Comparison of ENCODE assay signal across 1 cellular context in genomic region chr15:40793216-40793989, GRCh38.
A peak's percentile ranks its signal among the peaks of the same experiment; 100 is the strongest.
TF ChIP-seq lines count a peak whose summit lies in the region.

No MANE protein-coding gene starts in this region.

TF ChIP-seq in K562, 482 proteins besides CTCF, POLR2A, EP300 and RAD21:
- TF ChIP-seq IRF9 (tag; IDR thresholded peaks at IDR 0.05) (no peak), STAT5A (IDR thresholded peaks at IDR 0.05; ENCODE audit: borderline replicate concordance, low read length) (no peak), FOSL1 (tag; conservative IDR thresholded peaks at IDR 0.05) (0 out of 2 replicates have a peak, but pooled peaks have one; percentile 25), ZFP30 (CRISPR knock-in tag; IDR thresholded peaks at IDR 0.05; ENCODE audit: borderline replicate concordance) (no peak), U2AF1 (optimal IDR thresholded peaks at IDR 0.05; ENCODE audit: low read depth, low read length) (no peak), MAFG (tag; conservative IDR thresholded peaks at IDR 0.05) (peak; percentile 78), NFIX (CRISPR knock-in tag; IDR thresholded peaks at IDR 0.05; ENCODE audit: low read depth) (no peak), MCM5 (IDR thresholded peaks at IDR 0.05; ENCODE audit: low read depth) (no peak), ZBTB34 (CRISPR knock-in tag; IDR thresholded peaks at IDR 0.05) (no peak), SMAD1 (IDR thresholded peaks at IDR 0.05; ENCODE audit: low read depth, low read length, partially characterized antibody) (no peak), EHMT2 (IDR thresholded peaks at IDR 0.05) (no peak), RFX5 (IDR thresholded peaks at IDR 0.05; ENCODE audit: low read depth, low read length) (no peak), ZNF778 (CRISPR knock-in tag; IDR thresholded peaks at IDR 0.05) (no peak), ZNF3 (CRISPR knock-in tag; IDR thresholded peaks at IDR 0.05) (no peak), C11orf30 (IDR thresholded peaks at IDR 0.05; ENCODE audit: low read depth) (peak; percentile 62), HDAC8 (tag; IDR thresholded peaks at IDR 0.05) (no peak), SREBF2 (CRISPR knock-in tag; IDR thresholded peaks at IDR 0.05) (no peak), CEBPZ (IDR thresholded peaks at IDR 0.05; ENCODE audit: borderline replicate concordance, low read depth, low read length) (no peak), ZC3H8 (IDR thresholded peaks at IDR 0.05) (no peak), FOS (IDR thresholded peaks at IDR 0.05; ENCODE audit: extremely low read depth, insufficient read length) (no peak), HMGN3 (IDR thresholded peaks at IDR 0.05; ENCODE audit: borderline replicate concordance, extremely low read depth, insufficient read length, low read depth, low read length) (no peak), GTF2F1 (IDR thresholded peaks at IDR 0.05; ENCODE audit: low read depth, low read length) (no peak), NFIC (IDR thresholded peaks at IDR 0.05) (peak; percentile 85), NFE2L1 (tag; IDR thresholded peaks at IDR 0.05; ENCODE audit: borderline replicate concordance, low read depth) (peak; percentile 48; the same call in 1 of the 2 replicates), JUND (IDR thresholded peaks at IDR 0.05; ENCODE audit: borderline replicate concordance, low read depth, low read length) (no peak), JUND (tag; IDR thresholded peaks at IDR 0.05; ENCODE audit: borderline replicate concordance, low read depth, low read length) (0 out of 3 replicates have a peak, but pooled peaks have one; percentile 13), MAFK (IDR thresholded peaks at IDR 0.05; ENCODE audit: low read length) (peak; percentile 51), HIVEP1 (CRISPR knock-in tag; IDR thresholded peaks at IDR 0.05) (no peak), SMARCE1 (IDR thresholded peaks at IDR 0.05) (no peak), RFX7 (CRISPR knock-in tag; IDR thresholded peaks at IDR 0.05) (no peak), NFATC3 (IDR thresholded peaks at IDR 0.05) (no peak), ZNF277 (CRISPR knock-in tag; IDR thresholded peaks at IDR 0.05; ENCODE audit: borderline replicate concordance) (no peak), MAFF (IDR thresholded peaks at IDR 0.05; ENCODE audit: low read length) (peak; percentile 70; the same call in 1 of the 2 replicates), GATA2 (CRISPR knock-in tag; IDR thresholded peaks at IDR 0.05) (no peak), GABPB2 (CRISPR knock-in tag; conservative IDR thresholded peaks at IDR 0.05) (no peak), ZNF764 (CRISPR knock-in tag; IDR thresholded peaks at IDR 0.05; ENCODE audit: low read depth) (no peak), MYBL2 (IDR thresholded peaks at IDR 0.05; ENCODE audit: low read depth) (no peak), MYBL2 (CRISPR knock-in tag; IDR thresholded peaks at IDR 0.05; ENCODE audit: borderline replicate concordance) (no peak), ILK (tag; IDR thresholded peaks at IDR 0.05; ENCODE audit: borderline replicate concordance, low read depth) (no peak), TFE3 (CRISPR knock-in tag; IDR thresholded peaks at IDR 0.05) (no peak), ZNF184 (CRISPR knock-in tag; IDR thresholded peaks at IDR 0.05) (no peak), BDP1 (IDR thresholded peaks at IDR 0.05; ENCODE audit: insufficient read depth, insufficient read length) (no peak), PRPF4 (IDR thresholded peaks at IDR 0.05; ENCODE audit: insufficient read depth, low read depth, low read length, poor library complexity, severe bottlenecking) (no peak), NFE2 (IDR thresholded peaks at IDR 0.05; ENCODE audit: low read depth) (peak; percentile 82), NR4A1 (CRISPR knock-in tag; IDR thresholded peaks at IDR 0.05) (no peak), NR4A1 (tag; IDR thresholded peaks at IDR 0.05) (no peak), ZNF165 (CRISPR knock-in tag; IDR thresholded peaks at IDR 0.05; ENCODE audit: borderline replicate concordance) (no peak), ZNF121 (CRISPR knock-in tag; conservative IDR thresholded peaks at IDR 0.05) (no peak), CREM (IDR thresholded peaks at IDR 0.05; ENCODE audit: low read depth) (peak; percentile 55; the same call in 1 of the 2 replicates), COPS2 (conservative IDR thresholded peaks at IDR 0.05) (no peak), RBM17 (IDR thresholded peaks at IDR 0.05; ENCODE audit: borderline replicate concordance, low read depth, low read length) (no peak), ZNF316 (IDR thresholded peaks at IDR 0.05) (peak; percentile 79)
- TF ChIP-seq, protein P1, sequence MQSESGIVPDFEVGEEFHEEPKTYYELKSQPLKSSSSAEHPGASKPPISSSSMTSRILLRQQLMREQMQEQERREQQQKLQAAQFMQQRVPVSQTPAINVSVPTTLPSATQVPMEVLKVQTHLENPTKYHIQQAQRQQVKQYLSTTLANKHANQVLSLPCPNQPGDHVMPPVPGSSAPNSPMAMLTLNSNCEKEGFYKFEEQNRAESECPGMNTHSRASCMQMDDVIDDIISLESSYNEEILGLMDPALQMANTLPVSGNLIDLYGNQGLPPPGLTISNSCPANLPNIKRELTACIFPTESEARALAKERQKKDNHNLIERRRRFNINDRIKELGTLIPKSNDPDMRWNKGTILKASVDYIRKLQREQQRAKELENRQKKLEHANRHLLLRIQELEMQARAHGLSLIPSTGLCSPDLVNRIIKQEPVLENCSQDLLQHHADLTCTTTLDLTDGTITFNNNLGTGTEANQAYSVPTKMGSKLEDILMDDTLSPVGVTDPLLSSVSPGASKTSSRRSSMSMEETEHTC (IDR thresholded peaks at IDR 0.05): no peak
- TF ChIP-seq, protein P2, sequence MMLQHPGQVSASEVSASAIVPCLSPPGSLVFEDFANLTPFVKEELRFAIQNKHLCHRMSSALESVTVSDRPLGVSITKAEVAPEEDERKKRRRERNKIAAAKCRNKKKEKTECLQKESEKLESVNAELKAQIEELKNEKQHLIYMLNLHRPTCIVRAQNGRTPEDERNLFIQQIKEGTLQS (IDR thresholded peaks at IDR 0.05): peak; percentile 22; the same call in 1 of the 2 replicates
- TF ChIP-seq, protein P2 (CRISPR knock-in tag; conservative IDR thresholded peaks at IDR 0.05): no peak
- TF ChIP-seq, protein P3, sequence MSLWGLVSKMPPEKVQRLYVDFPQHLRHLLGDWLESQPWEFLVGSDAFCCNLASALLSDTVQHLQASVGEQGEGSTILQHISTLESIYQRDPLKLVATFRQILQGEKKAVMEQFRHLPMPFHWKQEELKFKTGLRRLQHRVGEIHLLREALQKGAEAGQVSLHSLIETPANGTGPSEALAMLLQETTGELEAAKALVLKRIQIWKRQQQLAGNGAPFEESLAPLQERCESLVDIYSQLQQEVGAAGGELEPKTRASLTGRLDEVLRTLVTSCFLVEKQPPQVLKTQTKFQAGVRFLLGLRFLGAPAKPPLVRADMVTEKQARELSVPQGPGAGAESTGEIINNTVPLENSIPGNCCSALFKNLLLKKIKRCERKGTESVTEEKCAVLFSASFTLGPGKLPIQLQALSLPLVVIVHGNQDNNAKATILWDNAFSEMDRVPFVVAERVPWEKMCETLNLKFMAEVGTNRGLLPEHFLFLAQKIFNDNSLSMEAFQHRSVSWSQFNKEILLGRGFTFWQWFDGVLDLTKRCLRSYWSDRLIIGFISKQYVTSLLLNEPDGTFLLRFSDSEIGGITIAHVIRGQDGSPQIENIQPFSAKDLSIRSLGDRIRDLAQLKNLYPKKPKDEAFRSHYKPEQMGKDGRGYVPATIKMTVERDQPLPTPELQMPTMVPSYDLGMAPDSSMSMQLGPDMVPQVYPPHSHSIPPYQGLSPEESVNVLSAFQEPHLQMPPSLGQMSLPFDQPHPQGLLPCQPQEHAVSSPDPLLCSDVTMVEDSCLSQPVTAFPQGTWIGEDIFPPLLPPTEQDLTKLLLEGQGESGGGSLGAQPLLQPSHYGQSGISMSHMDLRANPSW (CRISPR knock-in tag; IDR thresholded peaks at IDR 0.05): no peak
- TF ChIP-seq, protein P4, sequence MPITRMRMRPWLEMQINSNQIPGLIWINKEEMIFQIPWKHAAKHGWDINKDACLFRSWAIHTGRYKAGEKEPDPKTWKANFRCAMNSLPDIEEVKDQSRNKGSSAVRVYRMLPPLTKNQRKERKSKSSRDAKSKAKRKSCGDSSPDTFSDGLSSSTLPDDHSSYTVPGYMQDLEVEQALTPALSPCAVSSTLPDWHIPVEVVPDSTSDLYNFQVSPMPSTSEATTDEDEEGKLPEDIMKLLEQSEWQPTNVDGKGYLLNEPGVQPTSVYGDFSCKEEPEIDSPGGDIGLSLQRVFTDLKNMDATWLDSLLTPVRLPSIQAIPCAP (CRISPR knock-in tag; IDR thresholded peaks at IDR 0.05; ENCODE audit: borderline replicate concordance): no peak
